In genomic region chr4:152968806-152969394, GRCh38 we compare ENCODE assay signal across 19 cellular contexts. TPM values are rescaled to one million over a fixed set of nuclear protein-coding genes. Genes with fewer than 3 reads are reported as not detected.
DNase-seq lines count a peak whose midpoint lies in the region; ATAC-seq and TF ChIP-seq lines count a peak whose summit lies in the region.
"Had no signal": no experiment of that assay in that cellular context is flagged by ENCODE, and none has a peak within 500 bp of the region (broad histone marks: within the 10 kb centered on the region; RNA-seq: fewer than 3 reads in every experiment).

No MANE protein-coding gene starts in this region.

- H3K4me1 ChIP-seq in PC-3 (ENCODE audit: insufficient read depth, low read length) = peaks cover 43% of the 10 kb centered on the region
- H3K4me1 ChIP-seq: gastroesophageal sphincter, uterus had no signal

- H3K27ac Mint-ChIP-seq in osteocyte (ENCODE audit: unreplicated experiment) = peak overlapping the region; percentile 93
- H3K27ac Mint-ChIP-seq: activated T-cell treated with anti-CD3 and anti-CD28 coated beads, Interleukin-2, amount 50 U/mL, for 72 hours; CD8-positive, alpha-beta memory T cell; nephron; stimulated activated naive CD8-positive, alpha-beta T cell treated with anti-CD3 and anti-CD28 coated beads, Interleukin-15, amount 100 ng/mL, for 72 hours had no signal

- H3K27me3 ChIP-seq in PC-3 (ENCODE audit: low read length) = no peaks in the 10 kb centered on the region
- H3K27me3 ChIP-seq: gastroesophageal sphincter, uterus had no signal

- H3K27ac ChIP-seq in PC-3 (ENCODE audit: low read length) = peak overlapping the region; percentile 79
- H3K27ac ChIP-seq: gastroesophageal sphincter, uterus had no signal

- TF ChIP-seq CTCF in PC-3 (conservative IDR thresholded peaks at IDR 0.05; ENCODE audit: low read depth, low read length) = no peak
- TF ChIP-seq CTCF in osteocyte (IDR thresholded peaks at IDR 0.05) = no peak

- no peak overlapping the region for H3K9ac ChIP-seq in PC-3 (ENCODE audit: low read length)

- intact Hi-C loops in PC-3 (cut with micrococcal nuclease) = loop anchor here (10.0 kb wide), 1 partner anchor 116 kb away; no protein-coding TSS in a partner anchor

- ATAC-seq in PC-3 (peak; percentile 87), esophagus mucosa (peak; percentile 91), GM18873 (IDR thresholded peaks at IDR 0.05; ENCODE audit: low FRiP score, unreplicated experiment) (no peak)
- ATAC-seq: activated T-cell treated with anti-CD3 and anti-CD28 coated beads, Interleukin-2, amount 50 U/mL, for 72 hours; gastroesophageal sphincter; stimulated activated naive CD8-positive, alpha-beta T cell treated with anti-CD3 and anti-CD28 coated beads, Interleukin-15, amount 100 ng/mL, for 72 hours had no signal

- peak overlapping the region; percentile 22 for H3K4me3 Mint-ChIP-seq in osteocyte (ENCODE audit: unreplicated experiment)
- H3K4me3 Mint-ChIP-seq: activated T-cell treated with anti-CD3 and anti-CD28 coated beads, Interleukin-2, amount 50 U/mL, for 72 hours; CD8-positive, alpha-beta memory T cell; central memory CD8-positive, alpha-beta T cell; nephron; stimulated activated naive CD8-positive, alpha-beta T cell treated with anti-CD3 and anti-CD28 coated beads, Interleukin-15, amount 100 ng/mL, for 72 hours had no signal

- CTCF ChIA-PET in PC-3 (lab: Charles Lee) = interaction anchor here (0.6 to 0.7 kb wide), 3 partner anchors 29 to 120 kb away, joined by 3 to 6 read pairs (median 3); no protein-coding TSS in a partner anchor

- no peak overlapping the region for H3K4me3 ChIP-seq in PC-3 (ENCODE audit: low read length)
- H3K4me3 ChIP-seq: gastroesophageal sphincter, uterus had no signal

- no peaks in the 10 kb centered on the region for H3K27me3 Mint-ChIP-seq in osteocyte (ENCODE audit: unreplicated experiment)
- H3K27me3 Mint-ChIP-seq: CD8-positive, alpha-beta memory T cell; central memory CD8-positive, alpha-beta T cell; stimulated activated naive CD8-positive, alpha-beta T cell treated with anti-CD3 and anti-CD28 coated beads, Interleukin-15, amount 100 ng/mL, for 72 hours had no signal

- H2AFZ ChIP-seq in PC-3 (ENCODE audit: low read length) = peak overlapping the region; percentile 28; the same call in 1 of the 2 replicates

- no peaks in the 10 kb centered on the region for H3K9me2 ChIP-seq in PC-3 (replicated peaks; ENCODE audit: low read length)

- no peaks in the 10 kb centered on the region for H3K79me2 ChIP-seq in PC-3 (ENCODE audit: low read length)

- H3F3A ChIP-seq in PC-3 (ENCODE audit: low read length, unreplicated experiment) = peaks cover 4% of the 10 kb centered on the region

- peak overlapping the region; percentile 61 for H3K4me2 ChIP-seq in PC-3 (ENCODE audit: low read length)

- H3K9me3 ChIP-seq in PC-3 (ENCODE audit: low read length) = no peaks in the 10 kb centered on the region
- H3K9me3 ChIP-seq: gastroesophageal sphincter, uterus had no signal

- H3K36me3 Mint-ChIP-seq in osteocyte (ENCODE audit: unreplicated experiment) = peaks cover 48% of the 10 kb centered on the region

- POLR2A ChIA-PET in PC-3 (lab: Charles Lee; ENCODE audit: unreplicated experiment) = interaction anchor here (0.6 kb wide), 1 partner anchor 100 kb away, joined by 9 read pairs; no protein-coding TSS in a partner anchor

- no peaks in the 10 kb centered on the region for H3K36me3 ChIP-seq in PC-3 (ENCODE audit: low read depth, low read length)
- H3K36me3 ChIP-seq: uterus had no signal

- BruUV-seq in PC-3 (replicated peaks; lab: Mats Ljungman, UMichigan) = no TSS peak

- peak; percentile 29 for DNase-seq in Daoy (ENCODE audit: low read depth)
- DNase-seq in PC-3 = peak; percentile 74
- no peak for DNase-seq in osteocyte (ENCODE audit: extremely low spot score, unreplicated experiment)
- DNase-seq in OCI-M1 (lab: John Stamatoyannopoulos, UW) = no peak
- DNase-seq in NCI-H1694 treated with DMSO at 0.1 percent for 48 hours (lab: John Stamatoyannopoulos, UW) = no peak
- no peak for DNase-seq in NCI-H2107 treated with DMSO at 0.1 percent for 48 hours (lab: John Stamatoyannopoulos, UW; ENCODE audit: unreplicated experiment)
- DNase-seq: activated CD4-positive, alpha-beta T cell treated with anti-CD3 and anti-CD28 coated beads, Interleukin-2, amount 50 U/mL, for 4 hours; activated T-cell treated with anti-CD3 and anti-CD28 coated beads, Interleukin-2, amount 50 U/mL, for 72 hours; CD8-positive, alpha-beta memory T cell; effector memory CD4-positive, alpha-beta T cell; NCI-H748 treated with DMSO at 0.1 percent for 48 hours; stimulated activated CD4-positive, alpha-beta T cell treated with anti-CD3 and anti-CD28 coated beads, Interleukin-15, amount 100 ng/mL, for 24 hours; stimulated activated naive CD8-positive, alpha-beta T cell treated with anti-CD3 and anti-CD28 coated beads, Interleukin-15, amount 100 ng/mL, for 72 hours; uterus had no signal

- peaks cover 65% of the 10 kb centered on the region for H3K4me1 Mint-ChIP-seq in osteocyte (ENCODE audit: unreplicated experiment)
- H3K4me1 Mint-ChIP-seq: CD8-positive, alpha-beta memory T cell; central memory CD8-positive, alpha-beta T cell; stimulated activated naive CD8-positive, alpha-beta T cell treated with anti-CD3 and anti-CD28 coated beads, Interleukin-15, amount 100 ng/mL, for 72 hours had no signal

- no peaks in the 10 kb centered on the region for H3K9me3 Mint-ChIP-seq in osteocyte (ENCODE audit: unreplicated experiment)
- H3K9me3 Mint-ChIP-seq: activated T-cell treated with anti-CD3 and anti-CD28 coated beads, Interleukin-2, amount 50 U/mL, for 72 hours; CD8-positive, alpha-beta memory T cell; central memory CD8-positive, alpha-beta T cell; nephron; stimulated activated naive CD8-positive, alpha-beta T cell treated with anti-CD3 and anti-CD28 coated beads, Interleukin-15, amount 100 ng/mL, for 72 hours had no signal

- no peaks in the 10 kb centered on the region for H4K20me1 ChIP-seq in PC-3 (ENCODE audit: low read length)

RNA-seq across cellular contexts. Expression of gene FHDC1, which starts 32.8 kb away (rescaled TPM):
- total RNA-seq in Daoy (2014; rRNA removed; shearing (Covaris generic)) = 0.51 and 1.6 TPM in 2 replicates
- total RNA-seq in PC-3 (2014; rRNA removed) (0.95 and 2.2 TPM in 2 replicates), esophagus mucosa (5.9 TPM), osteocyte (22.1 and 22.3 TPM in 2 replicates)

Comparison
In these comparisons a context has a peak if more than half of its experiments do, and no peak if none do; other contexts are left out.
1. DNase-seq: peak in Daoy (single experiment) and PC-3 (single experiment); none in osteocyte (single experiment), OCI-M1 (single experiment), NCI-H1694 treated with DMSO at 0.1 percent for 48 hours (single experiment) and NCI-H2107 treated with DMSO at 0.1 percent for 48 hours (single experiment).